In genomic region chr13:99176309-99177276, GRCh38 we compare ENCODE assay signal across 8 cellular contexts. TPM values are rescaled to one million over a fixed set of nuclear protein-coding genes. Genes with fewer than 3 reads are reported as not detected.
A peak's percentile ranks its signal among the peaks of the same experiment; 100 is the strongest.
DNase-seq lines count a peak whose midpoint lies in the region; ATAC-seq and TF ChIP-seq lines count a peak whose summit lies in the region.

No MANE protein-coding gene starts in this region.

- peaks cover 5% of the 10 kb centered on the region for H3K4me1 ChIP-seq in foreskin keratinocyte
- no peaks in the 10 kb centered on the region for H3K4me1 ChIP-seq in thyroid gland

- H3K27ac ChIP-seq in foreskin keratinocyte (no peak overlapping the region), thyroid gland (no peak overlapping the region)

- 23 to 28% methylated on average over 22 to 24 of the region's 24 CpGs for WGBS in thyroid gland, 2 donors

- H3K27ac Mint-ChIP-seq in activated T-helper 17 cell treated with anti-CD3 and anti-CD28 coated beads, Interleukin-2, amount 50 U/mL, for 72 hours, result no peak overlapping the region
- H3K27ac Mint-ChIP-seq in osteocyte (ENCODE audit: unreplicated experiment), result no peak overlapping the region

- intact Hi-C loops in thyroid gland (cut with DNase I), result loop anchor here (5.0 kb wide), 1 partner anchor 261 kb away; no protein-coding TSS in a partner anchor

- no peaks in the 10 kb centered on the region for H3K36me3 Mint-ChIP-seq in activated T-helper 17 cell treated with anti-CD3 and anti-CD28 coated beads, Interleukin-2, amount 50 U/mL, for 72 hours (ENCODE audit: low read depth)
- no peaks in the 10 kb centered on the region for H3K36me3 Mint-ChIP-seq in osteocyte (ENCODE audit: unreplicated experiment)

- H3K27me3 Mint-ChIP-seq in activated T-helper 17 cell treated with anti-CD3 and anti-CD28 coated beads, Interleukin-2, amount 50 U/mL, for 72 hours, result no peaks in the 10 kb centered on the region
- peaks cover 42% of the 10 kb centered on the region for H3K27me3 Mint-ChIP-seq in osteocyte (ENCODE audit: unreplicated experiment)

- H3K9me3 Mint-ChIP-seq in activated T-helper 17 cell treated with anti-CD3 and anti-CD28 coated beads, Interleukin-2, amount 50 U/mL, for 72 hours, result no peaks in the 10 kb centered on the region
- no peaks in the 10 kb centered on the region for H3K9me3 Mint-ChIP-seq in osteocyte (ENCODE audit: unreplicated experiment)

- peak; percentile 12 for DNase-seq in DMS114 treated with DMSO at 0.1 percent for 48 hours (lab: John Stamatoyannopoulos, UW; ENCODE audit: unreplicated experiment)
- peak; percentile 57 for DNase-seq in Jurkat, Clone E6-1 (ENCODE audit: low read depth, low spot score)
- peak; percentile 22 for DNase-seq in RKO (ENCODE audit: low spot score)
- peak in 1 of 2 donors; percentile 43 for DNase-seq in foreskin keratinocyte
- DNase-seq in osteocyte (ENCODE audit: extremely low spot score, unreplicated experiment), result peak; percentile 88
- DNase-seq in thyroid gland, result peak; percentile 75 to 83

- no peak for TF ChIP-seq POLR2A in thyroid gland (IDR thresholded peaks at IDR 0.05)

- H3K27me3 ChIP-seq in foreskin keratinocyte (no peaks in the 10 kb centered on the region), thyroid gland (no peaks in the 10 kb centered on the region)

- peaks cover 25% of the 10 kb centered on the region for H3K4me1 Mint-ChIP-seq in activated T-helper 17 cell treated with anti-CD3 and anti-CD28 coated beads, Interleukin-2, amount 50 U/mL, for 72 hours
- H3K4me1 Mint-ChIP-seq in osteocyte (ENCODE audit: unreplicated experiment), result peaks cover 5% of the 10 kb centered on the region

- TF ChIP-seq CTCF in foreskin keratinocyte (conservative IDR thresholded peaks at IDR 0.05) (peak; percentile 91), osteocyte (IDR thresholded peaks at IDR 0.05) (peak; percentile 91), thyroid gland (IDR thresholded peaks at IDR 0.05) (peak; percentile 82 to 92 (median 90))

- H3K9me3 ChIP-seq in thyroid gland, result no peaks in the 10 kb centered on the region

- H3K36me3 ChIP-seq in thyroid gland, result no peaks in the 10 kb centered on the region

- ATAC-seq in GM21526 (IDR thresholded peaks at IDR 0.05; ENCODE audit: low FRiP score, unreplicated experiment) (peak; percentile 83), foreskin keratinocyte (peak; percentile 74)
- peak; percentile 92 for ATAC-seq in activated T-helper 17 cell treated with anti-CD3 and anti-CD28 coated beads, Interleukin-2, amount 50 U/mL, for 72 hours (replicated peaks)

- H3K4me3 ChIP-seq in Jurkat, Clone E6-1 (ENCODE audit: low read length), result peak overlapping the region; percentile 32
- no peak overlapping the region for H3K4me3 ChIP-seq in thyroid gland (replicated peaks in 1 of 3)

- H3K4me3 Mint-ChIP-seq in activated T-helper 17 cell treated with anti-CD3 and anti-CD28 coated beads, Interleukin-2, amount 50 U/mL, for 72 hours, result peak overlapping the region; percentile 66
- no peak overlapping the region for H3K4me3 Mint-ChIP-seq in osteocyte (ENCODE audit: unreplicated experiment)

RNA-seq across cellular contexts. Expression of gene UBAC2, which starts 24.1 kb away (rescaled TPM):
- 51.1 TPM for polyA plus RNA-seq in Jurkat, Clone E6-1 (2012; ENCODE audit: insufficient read depth, insufficient read length)
- 10 to 100 TPM; 39.0 to 46.1 TPM for total RNA-seq in activated T-helper 17 cell treated with anti-CD3 and anti-CD28 coated beads, Interleukin-2, amount 50 U/mL, for 72 hours
- total RNA-seq in foreskin keratinocyte (55.5 and 56.3 TPM in 2 replicates), osteocyte (64.0 and 71.6 TPM in 2 replicates), thyroid gland (10 to 100 TPM; 56.8 to 88.5 (median 77.7) TPM)
- polyA plus RNA-seq in foreskin keratinocyte, result 56.1 and 62.1 TPM in 2 replicates
